ENCODE assay signal across 17 cellular contexts in genomic region chr1:72567511-72567910, GRCh38.
DNase-seq lines count a peak whose midpoint lies in the region; ATAC-seq and TF ChIP-seq lines count a peak whose summit lies in the region.
"Had no signal": no experiment of that assay in that cellular context is flagged by ENCODE, and none has a peak within 500 bp of the region (broad histone marks: within the 10 kb centered on the region; RNA-seq: fewer than 3 reads in every experiment).

No MANE protein-coding gene starts in this region.

- in situ Hi-C loops in astrocyte of the spinal cord (cut with HindIII; ENCODE audit: low sequenced_read_pairs): no loop called here

- no peaks in the 10 kb centered on the region for H3K4me1 Mint-ChIP-seq in natural killer cell treated with Interleukin-12 subunit alpha and Interleukin-12 subunit beta and Interleukin-15 and Interleukin-18, amount 100 ng/mL, for 72 hours (ENCODE audit: low read depth in 2 of 2)
- H3K4me1 Mint-ChIP-seq: T-helper 17 cell had no signal

- no peak overlapping the region for H3K4me3 ChIP-seq in AG10803 (ENCODE audit: low read length)
- no peak overlapping the region for H3K4me3 ChIP-seq in astrocyte of the spinal cord (ENCODE audit: low read depth, low read length)
- H3K4me3 ChIP-seq: coronary artery, right lobe of liver had no signal

- TF ChIP-seq EP300 in Ishikawa (IDR thresholded peaks at IDR 0.05; ENCODE audit: borderline replicate concordance): no peak

- H3K4me3 Mint-ChIP-seq in natural killer cell treated with Interleukin-12 subunit alpha and Interleukin-12 subunit beta and Interleukin-15 and Interleukin-18, amount 100 ng/mL, for 72 hours: no peak overlapping the region
- H3K4me3 Mint-ChIP-seq: mesothelial cell of epicardium, T-helper 17 cell had no signal

- TF ChIP-seq RAD21 in Ishikawa (IDR thresholded peaks at IDR 0.05; ENCODE audit: low read depth): no peak

- H3K27ac Mint-ChIP-seq in natural killer cell treated with Interleukin-12 subunit alpha and Interleukin-12 subunit beta and Interleukin-15 and Interleukin-18, amount 100 ng/mL, for 72 hours: no peak overlapping the region
- H3K27ac Mint-ChIP-seq: activated T-helper 2 cell treated with anti-CD3 and anti-CD28 coated beads, Interferon-gamma antibody, Interleukin-2, Interleukin-4, amounts not matched to agents 10 μg/mL and 5 μg/mL and 100 μg/mL, durations not matched to agents 14 hours and 24 hours and 36 hours; mesothelial cell of epicardium; T-helper 17 cell had no signal

- ATAC-seq in HG03095 (IDR thresholded peaks at IDR 0.05; ENCODE audit: unreplicated experiment): no peak
- ATAC-seq in natural killer cell treated with Interleukin-12 subunit alpha and Interleukin-12 subunit beta and Interleukin-15 and Interleukin-18, amount 100 ng/mL, for 72 hours: no peak
- ATAC-seq: right lobe of liver, T-helper 17 cell had no signal

- TF ChIP-seq CTCF in AG10803 (conservative IDR thresholded peaks at IDR 0.05; ENCODE audit: low read length) (no peak), astrocyte of the spinal cord (IDR thresholded peaks at IDR 0.05; ENCODE audit: low read depth, low read length) (no peak)

- peaks cover 13% of the 10 kb centered on the region for H3K9me3 Mint-ChIP-seq in natural killer cell treated with Interleukin-12 subunit alpha and Interleukin-12 subunit beta and Interleukin-15 and Interleukin-18, amount 100 ng/mL, for 72 hours
- H3K9me3 Mint-ChIP-seq: activated T-helper 2 cell treated with anti-CD3 and anti-CD28 coated beads, Interferon-gamma antibody, Interleukin-2, Interleukin-4, amounts not matched to agents 10 μg/mL and 5 μg/mL and 100 μg/mL, durations not matched to agents 14 hours and 24 hours and 36 hours; mesothelial cell of epicardium had no signal

- no peaks in the 10 kb centered on the region for H3K36me3 Mint-ChIP-seq in natural killer cell treated with Interleukin-12 subunit alpha and Interleukin-12 subunit beta and Interleukin-15 and Interleukin-18, amount 100 ng/mL, for 72 hours
- H3K36me3 Mint-ChIP-seq: mesothelial cell of epicardium had no signal

- DNase-seq in AG10803 (ENCODE audit: low read depth) (peak; percentile 17), astrocyte of the spinal cord (ENCODE audit: low read depth, low spot score) (peak; percentile 35), iris pigment epithelial cell (ENCODE audit: low read depth) (peak; percentile 8), DMS153 (lab: John Stamatoyannopoulos, UW) (no peak)
- DNase-seq in activated effector memory CD4-positive, alpha-beta T cell treated with anti-CD3 and anti-CD28 coated beads, Interleukin-2, amount 50 U/mL, for 16 hours: no peak
- DNase-seq in natural killer cell treated with Interleukin-12 subunit alpha and Interleukin-12 subunit beta and Interleukin-15 and Interleukin-18, amount 100 ng/mL, for 72 hours (ENCODE audit: low spot score): no peak
- DNase-seq: activated CD4-positive, CD25-positive, alpha-beta regulatory T cell; activated CD8-positive, alpha-beta memory T cell treated with anti-CD3 and anti-CD28 coated beads for 24 hours; MV-4-11; right lobe of liver; SHP77 treated with DMSO at 0.1 percent for 48 hours; T-helper 17 cell had no signal

- no peaks in the 10 kb centered on the region for H3K27me3 Mint-ChIP-seq in natural killer cell treated with Interleukin-12 subunit alpha and Interleukin-12 subunit beta and Interleukin-15 and Interleukin-18, amount 100 ng/mL, for 72 hours
- H3K27me3 Mint-ChIP-seq: T-helper 17 cell had no signal

TF ChIP-seq in Ishikawa, 13 proteins besides CTCF, POLR2A, EP300 and RAD21:
- TF ChIP-seq CREB1 (IDR thresholded peaks at IDR 0.05; ENCODE audit: low read depth) (no peak), MAX (IDR thresholded peaks at IDR 0.05) (no peak), FOXM1 (IDR thresholded peaks at IDR 0.05; ENCODE audit: borderline replicate concordance, low read depth) (no peak), TAF1 (IDR thresholded peaks at IDR 0.05; ENCODE audit: low read depth) (no peak), TCF12 (IDR thresholded peaks at IDR 0.05; ENCODE audit: low read depth) (no peak), NFIC (IDR thresholded peaks at IDR 0.05) (peak; percentile 46; the same call in 1 of the 2 replicates)
- TF ChIP-seq, protein P1, sequence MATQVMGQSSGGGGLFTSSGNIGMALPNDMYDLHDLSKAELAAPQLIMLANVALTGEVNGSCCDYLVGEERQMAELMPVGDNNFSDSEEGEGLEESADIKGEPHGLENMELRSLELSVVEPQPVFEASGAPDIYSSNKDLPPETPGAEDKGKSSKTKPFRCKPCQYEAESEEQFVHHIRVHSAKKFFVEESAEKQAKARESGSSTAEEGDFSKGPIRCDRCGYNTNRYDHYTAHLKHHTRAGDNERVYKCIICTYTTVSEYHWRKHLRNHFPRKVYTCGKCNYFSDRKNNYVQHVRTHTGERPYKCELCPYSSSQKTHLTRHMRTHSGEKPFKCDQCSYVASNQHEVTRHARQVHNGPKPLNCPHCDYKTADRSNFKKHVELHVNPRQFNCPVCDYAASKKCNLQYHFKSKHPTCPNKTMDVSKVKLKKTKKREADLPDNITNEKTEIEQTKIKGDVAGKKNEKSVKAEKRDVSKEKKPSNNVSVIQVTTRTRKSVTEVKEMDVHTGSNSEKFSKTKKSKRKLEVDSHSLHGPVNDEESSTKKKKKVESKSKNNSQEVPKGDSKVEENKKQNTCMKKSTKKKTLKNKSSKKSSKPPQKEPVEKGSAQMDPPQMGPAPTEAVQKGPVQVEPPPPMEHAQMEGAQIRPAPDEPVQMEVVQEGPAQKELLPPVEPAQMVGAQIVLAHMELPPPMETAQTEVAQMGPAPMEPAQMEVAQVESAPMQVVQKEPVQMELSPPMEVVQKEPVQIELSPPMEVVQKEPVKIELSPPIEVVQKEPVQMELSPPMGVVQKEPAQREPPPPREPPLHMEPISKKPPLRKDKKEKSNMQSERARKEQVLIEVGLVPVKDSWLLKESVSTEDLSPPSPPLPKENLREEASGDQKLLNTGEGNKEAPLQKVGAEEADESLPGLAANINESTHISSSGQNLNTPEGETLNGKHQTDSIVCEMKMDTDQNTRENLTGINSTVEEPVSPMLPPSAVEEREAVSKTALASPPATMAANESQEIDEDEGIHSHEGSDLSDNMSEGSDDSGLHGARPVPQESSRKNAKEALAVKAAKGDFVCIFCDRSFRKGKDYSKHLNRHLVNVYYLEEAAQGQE (IDR thresholded peaks at IDR 0.05; ENCODE audit: low read depth): no peak

Comparison
In these comparisons a context has a peak if more than half of its experiments do, and no peak if none do; other contexts are left out.
1. DNase-seq: peak in AG10803 (single experiment), astrocyte of the spinal cord (single experiment) and iris pigment epithelial cell (single experiment); none in activated effector memory CD4-positive, alpha-beta T cell treated with anti-CD3 and anti-CD28 coated beads, Interleukin-2, amount 50 U/mL, for 16 hours (single experiment), natural killer cell treated with Interleukin-12 subunit alpha and Interleukin-12 subunit beta and Interleukin-15 and Interleukin-18, amount 100 ng/mL, for 72 hours (single experiment) and DMS153 (single experiment).